8 cellular contexts compared by ENCODE assay signal in the genomic region with DNA sequence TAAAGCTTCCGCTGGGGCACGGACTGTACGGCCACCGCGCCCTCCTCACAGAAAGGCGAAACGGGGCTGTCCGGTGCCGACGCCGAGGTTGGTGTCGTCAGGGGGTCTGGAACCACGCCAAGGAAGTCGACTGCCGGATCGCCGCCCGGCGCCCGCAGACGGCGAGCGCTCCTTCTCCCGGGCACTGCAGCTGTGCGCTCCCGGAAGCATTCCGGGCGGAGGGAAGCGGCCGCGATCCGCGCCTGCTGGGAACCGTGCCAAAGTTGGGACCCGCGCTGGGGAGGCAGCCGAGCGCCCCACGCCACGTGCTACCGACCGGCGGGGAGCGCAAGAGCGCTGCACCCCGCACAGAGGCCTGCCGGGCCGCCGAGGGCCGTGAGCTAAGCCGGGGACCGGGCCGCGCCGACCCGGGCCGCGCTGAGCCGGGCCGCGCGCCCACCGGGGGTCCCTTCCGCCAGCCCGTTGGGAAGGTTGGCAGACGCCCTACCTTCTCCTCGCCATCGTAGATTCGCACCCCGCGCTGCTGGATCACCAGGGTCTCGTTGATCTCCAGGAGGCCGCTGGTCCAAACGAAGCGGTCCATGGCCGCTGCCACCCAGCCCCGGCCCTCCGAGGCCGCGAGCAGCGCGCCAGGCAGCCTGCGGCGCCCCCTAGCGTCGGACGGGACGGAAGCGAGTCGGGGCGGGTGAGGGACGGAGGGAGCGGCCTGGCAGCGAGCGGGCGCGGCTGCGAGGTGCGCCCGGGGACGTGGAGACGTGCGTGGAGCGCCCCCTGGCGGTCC. TPM values are rescaled to one million over a fixed set of nuclear protein-coding genes. Genes with fewer than 3 reads are reported as not detected.
A peak's percentile ranks its signal among the peaks of the same experiment; 100 is the strongest.
DNase-seq lines count a peak whose midpoint lies in the region; TF ChIP-seq lines count a peak whose summit lies in the region.

A gene with protein sequence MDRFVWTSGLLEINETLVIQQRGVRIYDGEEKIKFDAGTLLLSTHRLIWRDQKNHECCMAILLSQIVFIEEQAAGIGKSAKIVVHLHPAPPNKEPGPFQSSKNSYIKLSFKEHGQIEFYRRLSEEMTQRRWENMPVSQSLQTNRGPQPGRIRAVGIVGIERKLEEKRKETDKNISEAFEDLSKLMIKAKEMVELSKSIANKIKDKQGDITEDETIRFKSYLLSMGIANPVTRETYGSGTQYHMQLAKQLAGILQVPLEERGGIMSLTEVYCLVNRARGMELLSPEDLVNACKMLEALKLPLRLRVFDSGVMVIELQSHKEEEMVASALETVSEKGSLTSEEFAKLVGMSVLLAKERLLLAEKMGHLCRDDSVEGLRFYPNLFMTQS (minus strand): TSS at position 623 of the 781 bp plus-strand sequence. CDS start 40 bp downstream, at position 583.

- peak; percentile 82 for TF ChIP-seq RAD21 in neural cell (conservative IDR thresholded peaks at IDR 0.05)

- H3K79me2 ChIP-seq in neural cell (replicated peaks; ENCODE audit: insufficient read depth, low read length): peaks cover 33% of the 10 kb centered on the region

- H2AFZ ChIP-seq in neural cell (ENCODE audit: low read depth, low read length): peak within 1 kb of the TSS; percentile 80

- in situ Hi-C loops in G401 (cut with HindIII; ENCODE audit: low sequenced_read_pairs): no loop called here

- DNase-seq in G401 (ENCODE audit: low spot score) (peak; percentile 94), H7 (peak; percentile 97), M059J (ENCODE audit: low read depth) (peak; percentile 86), SHP77 (lab: John Stamatoyannopoulos, UW) (peak; percentile 79 to 86), fibroblast of the conjunctiva (ENCODE audit: low read depth) (peak; percentile 88), stomach (peak; percentile 98)
- peak; percentile 99 for DNase-seq in activated effector memory CD4-positive, alpha-beta T cell treated with anti-CD3 and anti-CD28 coated beads, Interleukin-2, amount 50 U/mL, for 16 hours

- H3K9me3 ChIP-seq in neural cell (ENCODE audit: low read length): no peaks in the 10 kb centered on the region
- no peaks in the 10 kb centered on the region for H3K9me3 ChIP-seq in stomach

- no peaks in the 10 kb centered on the region for H3F3A ChIP-seq in neural cell (ENCODE audit: insufficient read depth, low read length, poor library complexity, severe bottlenecking)

- 0% methylated on average over 26 to 105 of the region's 105 CpGs for WGBS in stomach, 5 donors

- H3K4me3 ChIP-seq in H7 (ENCODE audit: insufficient read depth, low read depth, low read length): peak within 1 kb of the TSS; percentile 81
- peak within 1 kb of the TSS; percentile 97 for H3K4me3 ChIP-seq in neural cell (ENCODE audit: low read length)
- H3K4me3 ChIP-seq in stomach: peak within 1 kb of the TSS; percentile 68 to 82 (median 74)

- H3K27me3 ChIP-seq in H7 (ENCODE audit: control insufficient read depth, insufficient read depth, low read length): no peaks in the 10 kb centered on the region
- H3K27me3 ChIP-seq in neural cell (ENCODE audit: insufficient read depth, low read depth, low read length): no peaks in the 10 kb centered on the region
- no peaks in the 10 kb centered on the region for H3K27me3 ChIP-seq in stomach

- peak within 1 kb of the TSS; percentile 99 for H3K4me2 ChIP-seq in neural cell (ENCODE audit: low read length)

- H3K27ac ChIP-seq in neural cell (ENCODE audit: low read length) (peak within 1 kb of the TSS; percentile 72), stomach (peak within 1 kb of the TSS; percentile 90 to 98 (median 93))

- H3K9ac ChIP-seq in neural cell (ENCODE audit: low read length): peak within 1 kb of the TSS; percentile 84

- H3K4me1 ChIP-seq in stomach: peaks cover 23 to 58% (median 38%) of the 10 kb centered on the region in 4 donors

- intact Hi-C loops in stomach (cut with DNase I; ENCODE audit: low total_unique reads): no loop called here

- H4K20me1 ChIP-seq in neural cell (ENCODE audit: insufficient read depth): no peaks in the 10 kb centered on the region

- peak; percentile 59 for TF ChIP-seq EP300 in neural cell (conservative IDR thresholded peaks at IDR 0.05; ENCODE audit: poor library complexity, severe bottlenecking)
- TF ChIP-seq EP300 in stomach (IDR thresholded peaks at IDR 0.05): no peak

- TF ChIP-seq POLR2A in stomach (IDR thresholded peaks at IDR 0.05): peak in 1 of 4 donors; percentile 3

- no peaks in the 10 kb centered on the region; the same call in 1 of the 2 replicates for H3K36me3 ChIP-seq in H7 (replicated peaks; ENCODE audit: control insufficient read depth, insufficient read depth, low read length)
- no peaks in the 10 kb centered on the region for H3K36me3 ChIP-seq in neural cell (ENCODE audit: insufficient read depth, low read length)
- H3K36me3 ChIP-seq in stomach: peaks cover 0 to 5% (median 2%) of the 10 kb centered on the region in 4 donors

- peak; percentile 100 for TF ChIP-seq CTCF in neural cell (IDR thresholded peaks at IDR 0.05; ENCODE audit: poor library complexity, severe bottlenecking)
- peak in 4 of 7 experiments; percentile 97 to 100 (median 100) for TF ChIP-seq CTCF in stomach (IDR thresholded peaks at IDR 0.05)

- H3K9me2 ChIP-seq in neural cell (ENCODE audit: insufficient read depth, low read length): no peaks in the 10 kb centered on the region

TF ChIP-seq in neural cell, 6 proteins besides CTCF, POLR2A, EP300 and RAD21:
- peak; percentile 31 for TF ChIP-seq TAF1 (IDR thresholded peaks at IDR 0.05; ENCODE audit: low read depth)
- TF ChIP-seq POLR2AphosphoS5 (IDR thresholded peaks at IDR 0.05): peak; percentile 91
- TF ChIP-seq SMC3 (conservative IDR thresholded peaks at IDR 0.05; ENCODE audit: poor library complexity): peak; percentile 79
- peak; percentile 85 for TF ChIP-seq MXI1 (conservative IDR thresholded peaks at IDR 0.05; ENCODE audit: poor library complexity, severe bottlenecking)
- no peak for TF ChIP-seq EZH2 (IDR thresholded peaks at IDR 0.05; ENCODE audit: borderline replicate concordance, insufficient read depth, low read length, poor library complexity, severe bottlenecking)
- TF ChIP-seq, protein P1, sequence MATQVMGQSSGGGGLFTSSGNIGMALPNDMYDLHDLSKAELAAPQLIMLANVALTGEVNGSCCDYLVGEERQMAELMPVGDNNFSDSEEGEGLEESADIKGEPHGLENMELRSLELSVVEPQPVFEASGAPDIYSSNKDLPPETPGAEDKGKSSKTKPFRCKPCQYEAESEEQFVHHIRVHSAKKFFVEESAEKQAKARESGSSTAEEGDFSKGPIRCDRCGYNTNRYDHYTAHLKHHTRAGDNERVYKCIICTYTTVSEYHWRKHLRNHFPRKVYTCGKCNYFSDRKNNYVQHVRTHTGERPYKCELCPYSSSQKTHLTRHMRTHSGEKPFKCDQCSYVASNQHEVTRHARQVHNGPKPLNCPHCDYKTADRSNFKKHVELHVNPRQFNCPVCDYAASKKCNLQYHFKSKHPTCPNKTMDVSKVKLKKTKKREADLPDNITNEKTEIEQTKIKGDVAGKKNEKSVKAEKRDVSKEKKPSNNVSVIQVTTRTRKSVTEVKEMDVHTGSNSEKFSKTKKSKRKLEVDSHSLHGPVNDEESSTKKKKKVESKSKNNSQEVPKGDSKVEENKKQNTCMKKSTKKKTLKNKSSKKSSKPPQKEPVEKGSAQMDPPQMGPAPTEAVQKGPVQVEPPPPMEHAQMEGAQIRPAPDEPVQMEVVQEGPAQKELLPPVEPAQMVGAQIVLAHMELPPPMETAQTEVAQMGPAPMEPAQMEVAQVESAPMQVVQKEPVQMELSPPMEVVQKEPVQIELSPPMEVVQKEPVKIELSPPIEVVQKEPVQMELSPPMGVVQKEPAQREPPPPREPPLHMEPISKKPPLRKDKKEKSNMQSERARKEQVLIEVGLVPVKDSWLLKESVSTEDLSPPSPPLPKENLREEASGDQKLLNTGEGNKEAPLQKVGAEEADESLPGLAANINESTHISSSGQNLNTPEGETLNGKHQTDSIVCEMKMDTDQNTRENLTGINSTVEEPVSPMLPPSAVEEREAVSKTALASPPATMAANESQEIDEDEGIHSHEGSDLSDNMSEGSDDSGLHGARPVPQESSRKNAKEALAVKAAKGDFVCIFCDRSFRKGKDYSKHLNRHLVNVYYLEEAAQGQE (IDR thresholded peaks at IDR 0.05; ENCODE audit: borderline replicate concordance): peak; percentile 44

RNA-seq across cellular contexts. Expression of the gene that starts here (rescaled TPM):
- 12.6 and 21.2 TPM in 2 replicates for total RNA-seq in G401 (2014; rRNA removed; shearing (Covaris generic))
- total RNA-seq in H7 (2014; rRNA removed; shearing (Covaris generic)): 13.8 and 21.3 TPM in 2 replicates
- 11.8 and 21.3 TPM in 2 replicates for total RNA-seq in M059J (2014; rRNA removed; shearing (Covaris generic))
- polyA plus RNA-seq in neural cell (85.4 and 92.6 TPM in 2 replicates), stomach (10 to 100 TPM; 15.8 to 21.8 (median 21.6) TPM)
- 78.2 and 100 TPM in 2 replicates for polyA minus RNA-seq in neural cell
- total RNA-seq in stomach: 100 to 1,000 TPM in 1 of 5 donors, 10 to 100 TPM in 4; 21.7 to 323 (median 78.2) TPM

Comparison
In these comparisons a context has a peak if more than half of its experiments do, and no peak if none do; other contexts are left out.
1. Peak in every context shown above with its lines: DNase-seq, H3K4me3 ChIP-seq and H3K27ac ChIP-seq.